In genomic region chr11:120183701-120184141, GRCh38 we compare ENCODE assay signal across 25 cellular contexts. TPM values are rescaled to one million over a fixed set of nuclear protein-coding genes. Genes with fewer than 3 reads are reported as not detected.
DNase-seq lines count a peak whose midpoint lies in the region; FAIRE-seq and TF ChIP-seq lines count a peak whose summit lies in the region.
"Had no signal": no experiment of that assay in that cellular context is flagged by ENCODE, and none has a peak within 500 bp of the region (broad histone marks: within the 10 kb centered on the region; RNA-seq: fewer than 3 reads in every experiment).

No MANE protein-coding gene starts in this region.

- H2AFZ ChIP-seq in astrocyte (ENCODE audit: low read depth, low read length) (no peak overlapping the region), SK-N-SH (ENCODE audit: low read depth) (no peak overlapping the region)
- H2AFZ ChIP-seq: parathyroid adenoma had no signal

- peaks cover 43% of the 10 kb centered on the region for H3K27me3 Mint-ChIP-seq in astrocyte (ENCODE audit: low read depth, unreplicated experiment)
- H3K27me3 Mint-ChIP-seq: activated naive CD8-positive, alpha-beta T cell had no signal

- H3K4me2 ChIP-seq in astrocyte (ENCODE audit: low read length) (no peak overlapping the region), SK-N-SH (no peak overlapping the region)
- H3K4me2 ChIP-seq: KMS-11 had no signal

- no peak overlapping the region for H3K9ac ChIP-seq in astrocyte (ENCODE audit: low read length)
- H3K9ac ChIP-seq in duodenal mucosa (ENCODE audit: low read depth in 1 of 2, low read length in 2 of 2): peak overlapping the region; percentile 4 to 55
- no peak overlapping the region for H3K9ac ChIP-seq in SK-N-SH
- H3K9ac ChIP-seq: BLaER1 treated with 17β-estradiol and CSF1 and Interleukin-3, amounts not matched to agents 10 nM and 100 nM; KMS-11; parathyroid adenoma had no signal

- no peaks in the 10 kb centered on the region for H3K9me3 ChIP-seq in astrocyte (ENCODE audit: insufficient read depth, low read depth, low read length)
- H3K9me3 ChIP-seq in duodenal mucosa (ENCODE audit: control insufficient read depth in 1 of 2, low read length in 2 of 2): no peaks in the 10 kb centered on the region
- H3K9me3 ChIP-seq in muscle layer of duodenum (ENCODE audit: control insufficient read depth in 1 of 2, low read length in 2 of 2): no peaks in the 10 kb centered on the region
- H3K9me3 ChIP-seq in stomach: no peaks in the 10 kb centered on the region
- no peaks in the 10 kb centered on the region for H3K9me3 ChIP-seq in SK-N-SH
- H3K9me3 ChIP-seq: BLaER1 treated with 17β-estradiol and CSF1 and Interleukin-3, amounts not matched to agents 10 nM and 100 nM had no signal

- no peaks in the 10 kb centered on the region for H3K36me3 ChIP-seq in astrocyte (ENCODE audit: insufficient read depth, low read length)
- peaks cover 0 to 4% of the 10 kb centered on the region in 2 donors for H3K36me3 ChIP-seq in duodenal mucosa (ENCODE audit: control insufficient read depth in 1 of 2, insufficient read depth in 2 of 2, low read length in 2 of 2)
- H3K36me3 ChIP-seq in muscle layer of duodenum (ENCODE audit: control insufficient read depth in 1 of 2, insufficient read depth in 2 of 2, low read length in 2 of 2): no peaks in the 10 kb centered on the region
- H3K36me3 ChIP-seq in stomach: no peaks in the 10 kb centered on the region
- H3K36me3 ChIP-seq in SK-N-SH (replicated peaks in 1 of 2; ENCODE audit: control insufficient read depth in 1 of 2, insufficient read depth in 2 of 2, low read length in 1 of 2): no peaks in the 10 kb centered on the region
- H3K36me3 ChIP-seq: BLaER1 treated with 17β-estradiol and CSF1 and Interleukin-3, amounts not matched to agents 10 nM and 100 nM; cardiac muscle cell had no signal

- in situ Hi-C loops in GM13977 (cut with MboI; ENCODE audit: low pct_unique_long_range_greater_than_20kb, low sequenced_read_pairs, unreplicated experiment): no loop called here

- no peak for TF ChIP-seq CTCF in astrocyte (IDR thresholded peaks at IDR 0.05; ENCODE audit: insufficient read depth, low read depth, low read length)
- no peak for TF ChIP-seq CTCF in stomach (IDR thresholded peaks at IDR 0.05)
- no peak for TF ChIP-seq CTCF in SK-N-SH (IDR thresholded peaks at IDR 0.05)
- TF ChIP-seq CTCF in GM13977 (IDR thresholded peaks at IDR 0.05; ENCODE audit: extremely low read depth, insufficient read depth, missing control alignments): no peak

- H3K9me3 Mint-ChIP-seq in astrocyte (ENCODE audit: unreplicated experiment): no peaks in the 10 kb centered on the region
- H3K9me3 Mint-ChIP-seq: activated B cell treated with CpG ODN at 0.5 μM for 24 hours, mesothelial cell of epicardium had no signal

- H3K27ac Mint-ChIP-seq in astrocyte (ENCODE audit: unreplicated experiment): peak overlapping the region; percentile 38
- H3K27ac Mint-ChIP-seq: activated B cell treated with CpG ODN at 0.5 μM for 24 hours; activated naive CD8-positive, alpha-beta T cell had no signal

- peaks cover 18% of the 10 kb centered on the region for H3K4me1 ChIP-seq in astrocyte (ENCODE audit: insufficient read depth, low read length)
- peaks cover 61 to 67% of the 10 kb centered on the region in 2 donors for H3K4me1 ChIP-seq in duodenal mucosa (ENCODE audit: control insufficient read depth in 1 of 2, insufficient read depth in 2 of 2, low read length in 2 of 2)
- peaks cover 25 to 36% of the 10 kb centered on the region in 2 donors for H3K4me1 ChIP-seq in muscle layer of duodenum (ENCODE audit: control insufficient read depth in 1 of 2, insufficient read depth in 2 of 2, low read length in 2 of 2)
- peaks cover 37 to 71% (median 66%) of the 10 kb centered on the region in 4 donors for H3K4me1 ChIP-seq in stomach
- H3K4me1 ChIP-seq in SK-N-SH (ENCODE audit: control insufficient read depth in 1 of 2, insufficient read depth in 2 of 2, low read depth in 1 of 2, low read length in 1 of 2): peaks cover 5 to 58% of the 10 kb centered on the region in 2 experiments; a peak in 2 of 4 replicates

- H3K4me3 Mint-ChIP-seq in astrocyte (ENCODE audit: unreplicated experiment): no peak overlapping the region
- H3K4me3 Mint-ChIP-seq: activated B cell treated with CpG ODN at 0.5 μM for 24 hours; activated naive CD8-positive, alpha-beta T cell; mesothelial cell of epicardium had no signal

- DNase-seq in astrocyte (ENCODE audit: low read depth) (no peak), stomach (peak; percentile 24), NCI-H526 (lab: John Stamatoyannopoulos, UW) (no peak), middle frontal gyrus (ENCODE audit: extremely low spot score, low spot score) (no peak), SK-N-SH (no peak), GM13977 (ENCODE audit: low spot score) (no peak)
- DNase-seq: activated B cell treated with CpG ODN at 0.5 μM for 24 hours; foreskin keratinocyte; NCI-H1105; NCI-H2171 treated with DMSO at 0.1 percent for 48 hours; stimulated activated CD4-positive, alpha-beta T cell treated with anti-CD3 and anti-CD28 coated beads, Interleukin-15, amount 100 ng/mL, for 24 hours; substantia nigra had no signal

- no peak overlapping the region for H3K27ac ChIP-seq in astrocyte (ENCODE audit: low read depth, low read length)
- peak overlapping the region; percentile 5 for H3K27ac ChIP-seq in duodenal mucosa (ENCODE audit: low read depth, low read length)
- peak overlapping the region; percentile 81 for H3K27ac ChIP-seq in muscle layer of duodenum (ENCODE audit: low read length)
- peak overlapping the region; percentile 18 to 89 (median 74) for H3K27ac ChIP-seq in stomach
- no peak overlapping the region for H3K27ac ChIP-seq in SK-N-SH (ENCODE audit: low read depth in 2 of 2, low read length in 1 of 2)
- H3K27ac ChIP-seq: BLaER1 treated with 17β-estradiol and CSF1 and Interleukin-3, amounts not matched to agents 10 nM and 100 nM; cardiac muscle cell; foreskin keratinocyte; KMS-11; RWPE1 had no signal

- H3K4me3 ChIP-seq in astrocyte (ENCODE audit: insufficient read depth, low read depth, low read length) (no peak overlapping the region), duodenal mucosa (ENCODE audit: low read depth in 1 of 2, low read length in 2 of 2) (peak overlapping the region; percentile 58 to 69), muscle layer of duodenum (ENCODE audit: low read depth in 1 of 2, low read length in 2 of 2) (no peak overlapping the region), stomach (no peak overlapping the region), SK-N-SH (ENCODE audit: low read depth in 2 of 2, low read length in 1 of 2) (no peak overlapping the region)
- H3K4me3 ChIP-seq: BLaER1 treated with 17β-estradiol and CSF1 and Interleukin-3, amounts not matched to agents 10 nM and 100 nM; cardiac muscle cell had no signal

- no peaks in the 10 kb centered on the region for H3K79me2 ChIP-seq in astrocyte (ENCODE audit: insufficient read depth, low read length)
- H3K79me2 ChIP-seq in SK-N-SH (ENCODE audit: insufficient read depth): no peaks in the 10 kb centered on the region
- H3K79me2 ChIP-seq: parathyroid adenoma had no signal

- FAIRE-seq in astrocyte (lab: Jason Lieb, UNC): no peak
- FAIRE-seq: endometrium, GM18507, GM19239 had no signal

- POLR2A ChIA-PET in SK-N-SH (lab: Yijun Ruan, JAX): no interaction called here

- TF ChIP-seq RAD21 in SK-N-SH (IDR thresholded peaks at IDR 0.05; ENCODE audit: low read length): no peak

- no peak for TF ChIP-seq POLR2A in stomach (IDR thresholded peaks at IDR 0.05)

- no peaks in the 10 kb centered on the region for H3F3A ChIP-seq in SK-N-SH (replicated peaks; ENCODE audit: insufficient read depth)

- no peaks in the 10 kb centered on the region for H3K9me2 ChIP-seq in SK-N-SH

- H3K27me3 ChIP-seq in astrocyte (ENCODE audit: insufficient read depth, low read length) (peaks cover 6% of the 10 kb centered on the region), duodenal mucosa (ENCODE audit: control insufficient read depth in 1 of 2, insufficient read depth in 2 of 2, low read length in 2 of 2) (no peaks in the 10 kb centered on the region), muscle layer of duodenum (ENCODE audit: low read depth, low read length) (no peaks in the 10 kb centered on the region), stomach (no peaks in the 10 kb centered on the region), SK-N-SH (ENCODE audit: insufficient read depth) (no peaks in the 10 kb centered on the region)
- H3K27me3 ChIP-seq: BLaER1 treated with 17β-estradiol and CSF1 and Interleukin-3, amounts not matched to agents 10 nM and 100 nM had no signal

- intact Hi-C loops in stomach (cut with DNase I; ENCODE audit: low total_unique reads): no loop called here

- CTCF ChIA-PET in SK-N-SH (lab: Yijun Ruan, JAX): interaction anchor here (0.8 to 8.0 kb wide), 7 partner anchors 11 to 170 kb away, joined by 3 to 68 read pairs (median 5); no protein-coding TSS in a partner anchor

- H3K4me1 Mint-ChIP-seq in astrocyte (ENCODE audit: low read depth, unreplicated experiment): peaks cover 25% of the 10 kb centered on the region
- H3K4me1 Mint-ChIP-seq: activated B cell treated with CpG ODN at 0.5 μM for 24 hours had no signal

- WGBS in stomach, 5 donors: 67 to 76% (median 75%) methylated on average over 7 of the region's 7 CpGs
- WGBS in SK-N-SH (ENCODE audit: low lambda C conversion rate): 80% methylated on average over 7 of the region's 7 CpGs

- H3K36me3 Mint-ChIP-seq in astrocyte (ENCODE audit: low read depth, unreplicated experiment): no peaks in the 10 kb centered on the region
- H3K36me3 Mint-ChIP-seq: activated naive CD8-positive, alpha-beta T cell; mesothelial cell of epicardium had no signal

- H4K20me1 ChIP-seq in astrocyte (ENCODE audit: insufficient read depth, low read length): no peaks in the 10 kb centered on the region
- no peaks in the 10 kb centered on the region for H4K20me1 ChIP-seq in SK-N-SH (ENCODE audit: insufficient read depth)
- H4K20me1 ChIP-seq: BLaER1 treated with 17β-estradiol and CSF1 and Interleukin-3, amounts not matched to agents 10 nM and 100 nM had no signal

- no peak for TF ChIP-seq EP300 in stomach (IDR thresholded peaks at IDR 0.05)
- TF ChIP-seq EP300 in SK-N-SH (IDR thresholded peaks at IDR 0.05; ENCODE audit: borderline replicate concordance in 1 of 2, low read depth in 1 of 2, low read length in 1 of 2): no peak

RNA-seq across cellular contexts. Expression of gene OAF, which starts 27.1 kb away (rescaled TPM):
- 20.9 and 22.5 TPM in 2 replicates for total RNA-seq in astrocyte
- total RNA-seq in stomach: 100 to 1,000 TPM in 2 of 5 donors, 10 to 100 TPM in 3; 23.3 to 380 (median 37.2) TPM
- 10 to 100 TPM; 17.1 to 30.5 (median 30.2) TPM for polyA plus RNA-seq in stomach
- polyA plus RNA-seq in SK-N-SH (2012; rRNA removed): 27.6 and 28.0 TPM in 2 replicates
- polyA plus RNA-seq in SK-N-SH (2012; cell fraction: cytosol; rRNA removed): 13.8 and 20.5 TPM in 2 replicates
- polyA plus RNA-seq in SK-N-SH (2012; cell fraction: nucleus; rRNA removed): 22.1 and 33.5 TPM in 2 replicates

RNA-seq across cellular contexts. Expression of gene TRIM29, which starts 45.8 kb away (rescaled TPM):
- total RNA-seq in astrocyte: 0.55 and 1.1 TPM in 2 replicates
- 10 to 100 TPM in 1 of 5 donors, 1 to 10 TPM in 2, not detected in 2; 2.0 to 57.8 (median 2.3) TPM for total RNA-seq in stomach
- 100 to 1,000 TPM in 1 of 3 donors, 1 to 10 TPM in 2; 1.4 to 287 (median 1.7) TPM for polyA plus RNA-seq in stomach
- 0.03 TPM in 1 of 2 replicates, not detected in the other for polyA plus RNA-seq in SK-N-SH (2012; rRNA removed)
- polyA plus RNA-seq in SK-N-SH (2012; cell fraction: cytosol; rRNA removed): 0.03 TPM in 1 of 2 replicates, not detected in the other
- polyA plus RNA-seq in SK-N-SH (2012; cell fraction: nucleus; rRNA removed): 0.05 TPM in 1 of 2 replicates, not detected in the other
- total RNA-seq: activated B cell treated with CpG ODN at 0.5 μM for 24 hours; cardiac muscle cell; T-helper 1 cell treated with Interleukin-12 subunit alpha and Interleukin-12 subunit beta and Interleukin-4 antibody, amounts not matched to agents 30 ng/mL and 1 ng/mL, for 36 hours had no signal
- polyA plus RNA-seq: cardiac muscle cell had no signal

RNA-seq across cellular contexts. Expression of gene POU2F3, which starts 56.2 kb away (rescaled TPM):
- total RNA-seq in astrocyte (0.20 TPM in 1 of 2 replicates, not detected in the other), stomach (1 to 10 TPM in 2 of 5 donors, under 1 TPM in 1, not detected in 2; 0.18 to 1.9 (median 1.3) TPM)
- polyA plus RNA-seq in stomach (1 to 10 TPM in 2 of 3 donors, under 1 TPM in 1; 0.75 to 1.5 (median 1.3) TPM), SK-N-SH (2012; rRNA removed) (0.02 TPM in 1 of 2 replicates, not detected in the other)
- 0.01 and 0.03 TPM in 2 replicates for polyA plus RNA-seq in SK-N-SH (2012; cell fraction: cytosol; rRNA removed)
- polyA plus RNA-seq in SK-N-SH (2012; cell fraction: nucleus; rRNA removed): not detected in 2 replicates
- total RNA-seq: activated B cell treated with CpG ODN at 0.5 μM for 24 hours had no signal

Comparison
In these comparisons a context has a peak if more than half of its experiments do, and no peak if none do; other contexts are left out.
1. H3K27ac ChIP-seq: peak in duodenal mucosa (single experiment), muscle layer of duodenum (single experiment) and stomach (5 of 5); none in astrocyte (single experiment) and SK-N-SH (0 of 2).
2. H3K4me3 ChIP-seq: peak in duodenal mucosa (2 of 2); none in astrocyte (single experiment), muscle layer of duodenum (0 of 2), stomach (0 of 4) and SK-N-SH (0 of 2).
3. H3K9ac ChIP-seq: peak in duodenal mucosa (2 of 2); none in astrocyte (single experiment) and SK-N-SH (single experiment).